ENCODE assay signal across 8 cellular contexts in the genomic region with DNA sequence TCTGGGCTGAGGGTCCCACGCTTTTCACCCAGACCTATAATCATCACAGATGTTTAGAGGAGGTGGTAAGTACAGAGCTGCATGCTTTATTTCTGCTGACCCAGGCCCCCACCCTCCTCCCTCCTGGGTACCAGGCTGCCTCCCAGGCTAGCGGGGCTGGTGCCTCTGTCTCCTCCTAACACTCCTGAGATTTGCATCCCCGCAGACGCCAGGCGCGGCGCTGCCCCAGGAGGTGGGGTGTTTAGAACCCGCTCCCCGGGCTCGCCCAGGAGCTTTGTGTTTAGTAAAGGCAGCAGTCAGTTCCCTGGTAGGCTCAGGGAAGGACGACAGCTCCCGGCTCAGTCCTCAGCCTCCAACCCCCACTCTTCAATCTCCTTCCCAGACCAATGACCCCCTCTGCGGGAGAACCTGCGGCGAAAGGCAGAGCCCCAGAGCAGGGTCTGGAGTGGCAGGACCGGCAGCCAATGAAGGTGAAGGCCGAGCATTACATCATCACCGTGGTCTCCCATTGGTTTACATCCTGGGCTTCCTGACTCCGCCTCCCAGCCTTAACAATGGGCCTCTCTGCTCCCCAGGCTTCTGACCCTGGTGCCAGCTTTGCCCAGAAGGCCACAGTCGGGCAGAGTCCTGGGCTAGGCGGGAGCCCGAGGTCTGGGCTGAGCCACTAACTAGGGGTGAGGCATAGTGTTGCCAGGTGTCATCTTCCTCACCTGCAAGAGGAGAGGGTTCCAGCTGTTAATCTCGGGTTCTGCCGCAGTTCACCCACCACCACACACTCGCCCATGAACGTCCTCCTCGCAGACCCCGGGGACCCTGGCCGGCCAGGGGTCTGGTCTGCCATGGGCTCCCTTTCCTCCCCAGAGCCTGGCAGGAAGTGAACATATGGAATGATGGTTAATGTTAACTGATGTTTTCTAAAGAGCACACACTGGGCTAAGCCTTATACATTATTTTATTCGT. TPM values are rescaled to one million over a fixed set of nuclear protein-coding genes. Genes with fewer than 3 reads are reported as not detected.
A peak's percentile ranks its signal among the peaks of the same experiment; 100 is the strongest.
DNase-seq lines count a peak whose midpoint lies in the region; ATAC-seq and TF ChIP-seq lines count a peak whose summit lies in the region.

No MANE protein-coding gene starts in this region.

- peak overlapping the region; percentile 58 for H3K27ac ChIP-seq in liver (ENCODE audit: low read depth in 1 of 2, low read length in 2 of 2)
- no peak overlapping the region for H3K27ac ChIP-seq in thyroid gland
- no peak overlapping the region for H3K27ac ChIP-seq in prostate gland
- H3K27ac ChIP-seq in CD4-positive, alpha-beta T cell (ENCODE audit: low read depth, low read length): no peak overlapping the region

- no peak for TF ChIP-seq RAD21 in liver (IDR thresholded peaks at IDR 0.05)

- no peak for ATAC-seq in CD4-positive, alpha-beta T cell (ENCODE audit: poor library complexity)

- H3K4me3 ChIP-seq in liver (ENCODE audit: low read depth in 1 of 3, low read length in 3 of 3): no peak overlapping the region
- no peak overlapping the region for H3K4me3 ChIP-seq in thyroid gland (replicated peaks in 1 of 3)
- no peak overlapping the region for H3K4me3 ChIP-seq in prostate gland

- DNase-seq in ELF-1 (ENCODE audit: low read depth, low spot score) (peak; percentile 98), NCI-H460 (ENCODE audit: extremely low read depth, low read depth) (peak; percentile 69), ecto neural progenitor cell (ENCODE audit: low spot score) (peak; percentile 95), thyroid gland (peak; percentile 39 to 47), prostate gland (ENCODE audit: low spot score) (no peak)
- DNase-seq in stimulated activated CD4-positive, alpha-beta T cell treated with anti-CD3 and anti-CD28 coated beads, Interleukin-2, amount 100 ng/mL, for 48 hours: no peak
- no peak for DNase-seq in CD4-positive, alpha-beta T cell

- H3K27me3 ChIP-seq in liver (ENCODE audit: control insufficient read depth in 4 of 4, insufficient read depth in 4 of 4, low read length in 3 of 4) (no peaks in the 10 kb centered on the region), thyroid gland (no peaks in the 10 kb centered on the region), prostate gland (replicated peaks; ENCODE audit: insufficient read depth) (no peaks in the 10 kb centered on the region)
- H3K27me3 ChIP-seq in CD4-positive, alpha-beta T cell (ENCODE audit: control insufficient read depth, insufficient read depth, low read length): no peaks in the 10 kb centered on the region

- no peaks in the 10 kb centered on the region for H3K36me3 Mint-ChIP-seq in CD4-positive, alpha-beta T cell (ENCODE audit: low read depth)

- H3K4me1 Mint-ChIP-seq in CD4-positive, alpha-beta T cell (ENCODE audit: low read depth): no peaks in the 10 kb centered on the region

- WGBS in liver: 44% methylated on average over 30 of the region's 30 CpGs
- WGBS in thyroid gland, 2 donors: 42 to 53% methylated on average over 27 to 28 of the region's 30 CpGs
- 55% methylated on average over 30 of the region's 30 CpGs for WGBS in prostate gland

- intact Hi-C loops in thyroid gland (cut with DNase I): no loop called here
- intact Hi-C loops in prostate gland (cut with DNase I): loop anchor here (2.0 kb wide), 1 partner anchor 46 kb away; no protein-coding TSS in a partner anchor
- intact Hi-C loops in CD4-positive, alpha-beta T cell (cut with DNase I, micrococcal nuclease): no loop called here

- POLR2A ChIA-PET in CD4-positive, alpha-beta T cell (lab: Charles Lee): no interaction called here

- H3K9ac ChIP-seq in liver (ENCODE audit: low read depth in 1 of 2, low read length in 2 of 2): no peak overlapping the region

- no peaks in the 10 kb centered on the region for H3K9me3 Mint-ChIP-seq in CD4-positive, alpha-beta T cell

- H3K36me3 ChIP-seq in liver (ENCODE audit: control insufficient read depth in 4 of 4, insufficient read depth in 3 of 4, low read depth in 1 of 4, low read length in 3 of 4): no peaks in the 10 kb centered on the region
- H3K36me3 ChIP-seq in thyroid gland: no peaks in the 10 kb centered on the region
- no peaks in the 10 kb centered on the region for H3K36me3 ChIP-seq in prostate gland

- no peaks in the 10 kb centered on the region for H3K4me1 ChIP-seq in liver (ENCODE audit: control insufficient read depth in 4 of 4, insufficient read depth in 4 of 4, low read length in 3 of 4)
- no peaks in the 10 kb centered on the region for H3K4me1 ChIP-seq in thyroid gland
- no peaks in the 10 kb centered on the region for H3K4me1 ChIP-seq in prostate gland (replicated peaks)

- TF ChIP-seq POLR2A in thyroid gland (IDR thresholded peaks at IDR 0.05) (no peak), prostate gland (IDR thresholded peaks at IDR 0.05) (no peak)

- no peaks in the 10 kb centered on the region for H3K27me3 Mint-ChIP-seq in CD4-positive, alpha-beta T cell

- H3K4me3 Mint-ChIP-seq in CD4-positive, alpha-beta T cell: no peak overlapping the region

- H3K27ac Mint-ChIP-seq in CD4-positive, alpha-beta T cell: no peak overlapping the region

- CTCF ChIA-PET in CD4-positive, alpha-beta T cell (lab: Charles Lee): no interaction called here

- TF ChIP-seq CTCF in liver (IDR thresholded peaks at IDR 0.05; ENCODE audit: low read depth, low read length, missing input control) (no peak), thyroid gland (IDR thresholded peaks at IDR 0.05) (no peak), prostate gland (IDR thresholded peaks at IDR 0.05) (no peak)
- TF ChIP-seq CTCF in CD4-positive, alpha-beta T cell (IDR thresholded peaks at IDR 0.05): no peak

- H3K9me3 ChIP-seq in liver (ENCODE audit: control insufficient read depth in 4 of 4, low read length in 3 of 4) (no peaks in the 10 kb centered on the region), thyroid gland (no peaks in the 10 kb centered on the region), prostate gland (no peaks in the 10 kb centered on the region)
- no peaks in the 10 kb centered on the region for H3K9me3 ChIP-seq in CD4-positive, alpha-beta T cell (ENCODE audit: control insufficient read depth, low read length)

TF ChIP-seq in liver, 16 proteins besides CTCF, POLR2A, EP300 and RAD21:
- TF ChIP-seq FOXA2 (IDR thresholded peaks at IDR 0.05) (no peak), YY1 (IDR thresholded peaks at IDR 0.05) (no peak), SP1 (IDR thresholded peaks at IDR 0.05) (peak; percentile 40)
TF ChIP-seq in liver: peak in this region for 1.

RNA-seq across cellular contexts. Expression of a gene that starts 57.5 kb away (rescaled TPM):
- 672 and 721 TPM in 2 replicates for total RNA-seq in NCI-H460 (2014; rRNA removed; shearing (Covaris generic))
- 488 and 562 TPM in 2 replicates for polyA plus RNA-seq in NCI-H460 (2014; cell fraction: nucleus; rRNA removed)
- total RNA-seq in liver: 100 to 1,000 TPM; 146 to 156 TPM
- 100 to 1,000 TPM; 176 to 517 TPM for polyA plus RNA-seq in liver
- 100 to 1,000 TPM; 262 to 355 (median 294) TPM for total RNA-seq in thyroid gland
- total RNA-seq in prostate gland: 100 to 1,000 TPM; 237 to 287 TPM
- 100 to 1,000 TPM; 960 to 975 TPM for total RNA-seq in CD4-positive, alpha-beta T cell

Comparison
In these comparisons a context has a peak if more than half of its experiments do, and no peak if none do; other contexts are left out.
1. DNase-seq: peak in ELF-1 (single experiment), NCI-H460 (single experiment), ecto neural progenitor cell (single experiment) and thyroid gland (2 of 2); none in stimulated activated CD4-positive, alpha-beta T cell treated with anti-CD3 and anti-CD28 coated beads, Interleukin-2, amount 100 ng/mL, for 48 hours (0 of 2), prostate gland (single experiment) and CD4-positive, alpha-beta T cell (0 of 10).
2. H3K27ac ChIP-seq: peak in liver (2 of 2); none in thyroid gland (0 of 3), prostate gland (0 of 2) and CD4-positive, alpha-beta T cell (single experiment).